ENCODE assay signal across 2 cellular contexts in the genomic region with DNA sequence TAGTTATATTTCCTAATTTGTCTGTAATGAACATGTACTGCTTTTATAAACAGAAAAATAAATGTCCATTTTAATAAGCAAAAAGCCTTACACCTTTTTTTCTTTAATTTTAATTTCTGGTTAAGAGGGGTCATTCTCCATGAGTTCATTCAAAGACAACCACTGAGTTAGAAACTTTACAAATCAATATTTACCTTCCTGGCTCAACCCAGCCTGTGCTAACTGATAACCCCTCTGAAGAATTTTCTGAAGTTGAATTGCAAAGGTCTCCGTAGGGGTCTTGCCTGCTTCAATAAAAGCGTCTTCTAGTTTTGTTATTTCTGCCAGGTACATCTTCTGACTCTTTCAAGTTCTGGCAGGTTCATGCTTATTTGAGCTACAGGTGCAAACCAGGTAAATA.
TF ChIP-seq lines count a peak whose summit lies in the region.

No MANE protein-coding gene starts in this region.

TF ChIP-seq in liver, 16 proteins besides CTCF, POLR2A, EP300 and RAD21 (continued from another document):
- TF ChIP-seq, protein P1, sequence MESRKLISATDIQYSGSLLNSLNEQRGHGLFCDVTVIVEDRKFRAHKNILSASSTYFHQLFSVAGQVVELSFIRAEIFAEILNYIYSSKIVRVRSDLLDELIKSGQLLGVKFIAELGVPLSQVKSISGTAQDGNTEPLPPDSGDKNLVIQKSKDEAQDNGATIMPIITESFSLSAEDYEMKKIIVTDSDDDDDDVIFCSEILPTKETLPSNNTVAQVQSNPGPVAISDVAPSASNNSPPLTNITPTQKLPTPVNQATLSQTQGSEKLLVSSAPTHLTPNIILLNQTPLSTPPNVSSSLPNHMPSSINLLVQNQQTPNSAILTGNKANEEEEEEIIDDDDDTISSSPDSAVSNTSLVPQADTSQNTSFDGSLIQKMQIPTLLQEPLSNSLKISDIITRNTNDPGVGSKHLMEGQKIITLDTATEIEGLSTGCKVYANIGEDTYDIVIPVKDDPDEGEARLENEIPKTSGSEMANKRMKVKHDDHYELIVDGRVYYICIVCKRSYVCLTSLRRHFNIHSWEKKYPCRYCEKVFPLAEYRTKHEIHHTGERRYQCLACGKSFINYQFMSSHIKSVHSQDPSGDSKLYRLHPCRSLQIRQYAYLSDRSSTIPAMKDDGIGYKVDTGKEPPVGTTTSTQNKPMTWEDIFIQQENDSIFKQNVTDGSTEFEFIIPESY (IDR thresholded peaks at IDR 0.05): no peak
- TF ChIP-seq, protein P2, sequence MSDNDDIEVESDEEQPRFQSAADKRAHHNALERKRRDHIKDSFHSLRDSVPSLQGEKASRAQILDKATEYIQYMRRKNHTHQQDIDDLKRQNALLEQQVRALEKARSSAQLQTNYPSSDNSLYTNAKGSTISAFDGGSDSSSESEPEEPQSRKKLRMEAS (IDR thresholded peaks at IDR 0.05): no peak
- TF ChIP-seq RXRA (IDR thresholded peaks at IDR 0.05): peak in 1 of 2 donors; percentile 23

TF ChIP-seq in HepG2, 621 proteins besides CTCF, POLR2A, EP300 and RAD21 (continued from another document):
- TF ChIP-seq, protein P3, sequence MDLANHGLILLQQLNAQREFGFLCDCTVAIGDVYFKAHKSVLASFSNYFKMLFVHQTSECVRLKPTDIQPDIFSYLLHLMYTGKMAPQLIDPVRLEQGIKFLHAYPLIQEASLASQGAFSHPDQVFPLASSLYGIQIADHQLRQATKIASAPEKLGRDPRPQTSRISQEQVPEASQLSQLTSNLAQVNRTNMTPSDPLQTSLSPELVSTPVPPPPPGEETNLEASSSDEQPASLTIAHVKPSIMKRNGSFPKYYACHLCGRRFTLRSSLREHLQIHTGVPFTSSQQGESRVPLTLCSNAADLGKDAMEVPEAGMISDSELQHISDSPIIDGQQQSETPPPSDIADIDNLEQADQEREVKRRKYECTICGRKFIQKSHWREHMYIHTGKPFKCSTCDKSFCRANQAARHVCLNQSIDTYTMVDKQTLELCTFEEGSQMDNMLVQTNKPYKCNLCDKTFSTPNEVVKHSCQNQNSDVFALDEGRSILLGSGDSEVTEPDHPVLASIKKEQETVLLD (CRISPR knock-in tag; IDR thresholded peaks at IDR 0.05; ENCODE audit: low read depth): no peak
- TF ChIP-seq SRF (IDR thresholded peaks at IDR 0.05; ENCODE audit: low read depth, low read length): no peak
- no peak for TF ChIP-seq MTA3 (CRISPR knock-in tag; IDR thresholded peaks at IDR 0.05)
- TF ChIP-seq, protein P4, sequence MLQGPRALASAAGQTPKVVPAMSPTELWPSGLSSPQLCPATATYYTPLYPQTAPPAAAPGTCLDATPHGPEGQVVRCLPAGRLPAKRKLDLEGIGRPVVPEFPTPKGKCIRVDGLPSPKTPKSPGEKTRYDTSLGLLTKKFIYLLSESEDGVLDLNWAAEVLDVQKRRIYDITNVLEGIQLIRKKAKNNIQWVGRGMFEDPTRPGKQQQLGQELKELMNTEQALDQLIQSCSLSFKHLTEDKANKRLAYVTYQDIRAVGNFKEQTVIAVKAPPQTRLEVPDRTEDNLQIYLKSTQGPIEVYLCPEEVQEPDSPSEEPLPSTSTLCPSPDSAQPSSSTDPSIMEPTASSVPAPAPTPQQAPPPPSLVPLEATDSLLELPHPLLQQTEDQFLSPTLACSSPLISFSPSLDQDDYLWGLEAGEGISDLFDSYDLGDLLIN (CRISPR knock-in tag; IDR thresholded peaks at IDR 0.05; ENCODE audit: borderline replicate concordance): no peak
- no peak for TF ChIP-seq ZNF234 (CRISPR knock-in tag; conservative IDR thresholded peaks at IDR 0.05)
- TF ChIP-seq, protein P5, sequence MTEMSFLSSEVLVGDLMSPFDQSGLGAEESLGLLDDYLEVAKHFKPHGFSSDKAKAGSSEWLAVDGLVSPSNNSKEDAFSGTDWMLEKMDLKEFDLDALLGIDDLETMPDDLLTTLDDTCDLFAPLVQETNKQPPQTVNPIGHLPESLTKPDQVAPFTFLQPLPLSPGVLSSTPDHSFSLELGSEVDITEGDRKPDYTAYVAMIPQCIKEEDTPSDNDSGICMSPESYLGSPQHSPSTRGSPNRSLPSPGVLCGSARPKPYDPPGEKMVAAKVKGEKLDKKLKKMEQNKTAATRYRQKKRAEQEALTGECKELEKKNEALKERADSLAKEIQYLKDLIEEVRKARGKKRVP (CRISPR knock-in tag; IDR thresholded peaks at IDR 0.05): no peak
- no peak for TF ChIP-seq ZNF501 (CRISPR knock-in tag; IDR thresholded peaks at IDR 0.05)
- no peak for TF ChIP-seq ZNF264 (CRISPR knock-in tag; IDR thresholded peaks at IDR 0.05)
- TF ChIP-seq ZNF788 (CRISPR knock-in tag; IDR thresholded peaks at IDR 0.05; ENCODE audit: borderline replicate concordance): no peak
- no peak for TF ChIP-seq FOXK2 (IDR thresholded peaks at IDR 0.05)
- TF ChIP-seq MATR3 (CRISPR knock-in tag; IDR thresholded peaks at IDR 0.05): no peak
